ENCODE assay signal across 21 cellular contexts in the genomic region with DNA sequence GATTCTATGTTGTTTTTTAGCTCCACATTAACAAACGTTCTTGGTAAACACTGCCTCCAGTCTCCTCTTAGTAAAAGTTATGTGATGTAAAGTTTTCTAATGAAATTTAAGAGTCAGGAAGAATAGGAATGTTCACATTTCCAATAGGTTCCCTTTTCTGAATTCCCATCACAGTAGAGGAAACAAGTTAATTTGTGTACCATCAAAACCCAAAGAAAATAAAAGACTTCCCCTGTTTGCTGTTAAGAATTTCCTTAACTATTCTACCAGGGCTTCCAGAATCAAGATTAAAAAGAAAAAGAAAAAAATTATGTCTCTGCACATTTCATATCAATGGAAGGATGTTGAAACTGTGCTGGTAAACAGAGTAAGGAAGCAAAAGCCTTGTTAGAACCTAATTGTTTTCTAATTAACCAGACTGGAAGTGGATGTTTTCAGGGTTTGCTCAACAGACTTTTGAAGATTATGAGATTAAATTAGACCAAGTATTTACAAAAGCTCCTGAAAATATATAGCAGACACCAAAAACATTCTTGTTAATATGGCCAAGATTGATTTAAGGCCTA. TPM values are rescaled to one million over a fixed set of nuclear protein-coding genes. Genes with fewer than 3 reads are reported as not detected.
"Had no signal": no experiment of that assay in that cellular context is flagged by ENCODE, and none has a peak within 500 bp of the region (broad histone marks: within the 10 kb centered on the region; RNA-seq: fewer than 3 reads in every experiment).

No MANE protein-coding gene starts in this region.

- H2AFZ ChIP-seq: hepatocyte had no signal

- ATAC-seq: gastroesophageal sphincter; left colon; mucosa of descending colon; naive thymus-derived CD8-positive, alpha-beta T cell; stimulated activated effector memory CD8-positive, alpha-beta T cell treated with anti-CD3 and anti-CD28 coated beads, Interleukin-12 subunit alpha, Interleukin-12 subunit beta, amount 100 ng/mL, for 72 hours; stimulated activated naive CD8-positive, alpha-beta T cell treated with anti-CD3 and anti-CD28 coated beads, Interleukin-15, Interleukin-2, amounts not matched to agents 100 U/mL and 50 U/mL, for 24 hours had no signal

- H3K9me3 ChIP-seq: esophagus muscularis mucosa, gastroesophageal sphincter, mucosa of descending colon, neutrophil, tibial artery, upper lobe of left lung, vagina had no signal

- H3K27ac ChIP-seq: coronary artery, dorsolateral prefrontal cortex, epithelial cell of prostate, gastroesophageal sphincter, hepatocyte, neutrophil, tibial artery, upper lobe of left lung, vagina had no signal

- H3K79me2 ChIP-seq: hepatocyte had no signal

- H3K4me2 ChIP-seq: hepatocyte had no signal

- FAIRE-seq: kidney had no signal

- H3K36me3 ChIP-seq: esophagus muscularis mucosa, gastroesophageal sphincter, neutrophil, tibial artery, upper lobe of left lung, vagina had no signal

- DNase-seq: dorsolateral prefrontal cortex; effector CD8-positive, alpha-beta T cell; glutamatergic neuron; kidney; left colon; mucosa of descending colon; naive thymus-derived CD8-positive, alpha-beta T cell; posterior cingulate gyrus; stimulated activated CD4-positive, alpha-beta T cell treated with anti-CD3 and anti-CD28 coated beads, Interleukin-4, amount 100 ng/mL, for 1 hour; stimulated activated CD8-positive, alpha-beta memory T cell treated with anti-CD3 and anti-CD28 coated beads, Interleukin-4, amount 100 ng/mL, for 48 hours; stimulated activated naive CD8-positive, alpha-beta T cell treated with anti-CD3 and anti-CD28 coated beads, Interleukin-15, Interleukin-2, amounts not matched to agents 100 U/mL and 50 U/mL, for 24 hours; tibial artery; upper lobe of left lung had no signal

- H3K4me3 ChIP-seq: coronary artery, dorsolateral prefrontal cortex, esophagus muscularis mucosa, gastroesophageal sphincter, hepatocyte, mucosa of descending colon, tibial artery, upper lobe of left lung, vagina had no signal

- H3K4me1 ChIP-seq: tibial artery, upper lobe of left lung, vagina had no signal

- H3K27me3 ChIP-seq: dorsolateral prefrontal cortex, esophagus muscularis mucosa, gastroesophageal sphincter, hepatocyte, neutrophil, tibial artery, upper lobe of left lung, vagina had no signal

RNA-seq across cellular contexts. Expression of a gene that starts 43.4 kb away (rescaled TPM):
- total RNA-seq: naive thymus-derived CD8-positive, alpha-beta T cell had no signal
- polyA plus RNA-seq: naive thymus-derived CD8-positive, alpha-beta T cell had no signal
